20 cellular contexts compared by ENCODE assay signal in genomic region chr1:203142684-203143408, GRCh38.
DNase-seq lines count a peak whose midpoint lies in the region; ATAC-seq lines count a peak whose summit lies in the region.
"Had no signal": no experiment of that assay in that cellular context is flagged by ENCODE, and none has a peak within 500 bp of the region (broad histone marks: within the 10 kb centered on the region; RNA-seq: fewer than 3 reads in every experiment).

No MANE protein-coding gene starts in this region.

- DNase-seq in NAMALWA (ENCODE audit: low spot score) (peak; percentile 24), NCI-H187 (lab: John Stamatoyannopoulos, UW) (peak; percentile 53 to 74), NCI-H748 treated with DMSO at 0.1 percent for 48 hours (lab: John Stamatoyannopoulos, UW) (peak; percentile 42)
- no peak for DNase-seq in stimulated activated naive B cell treated with anti-CD40 and anti-IgM and Interleukin-4, amounts not matched to agents 10 μg/mL and 1 μg/mL and 100 μg/mL, for 72 hours
- no peak for DNase-seq in effector CD4-positive, alpha-beta T cell
- DNase-seq: activated CD4-positive, alpha-beta T cell treated with anti-CD3 and anti-CD28 coated beads for 4 hours; activated CD8-positive, alpha-beta memory T cell treated with anti-CD3 and anti-CD28 coated beads, Interleukin-2, amount 50 U/mL, for 4 hours; activated gamma-delta T cell; adrenal gland; central memory CD4-positive, alpha-beta T cell; DND-41; effector CD8-positive, alpha-beta T cell; Karpas-422; lower lobe of right lung; NCI-H2029 treated with DMSO at 0.1 percent for 48 hours; stomach; SW 1271 had no signal

- peak; percentile 53 to 62 for ATAC-seq in stimulated activated naive B cell treated with anti-CD40 and anti-IgM and Interleukin-4, amounts not matched to agents 10 μg/mL and 1 μg/mL and 100 μg/mL, for 72 hours (replicated peaks)
- ATAC-seq in HG02678 (IDR thresholded peaks at IDR 0.05; ENCODE audit: unreplicated experiment) (no peak), HG02610 (IDR thresholded peaks at IDR 0.05; ENCODE audit: unreplicated experiment) (no peak)
- ATAC-seq: lower lobe of right lung, sciatic nerve had no signal

- peaks cover 3 to 18% of the 10 kb centered on the region in 2 donors for H3K4me1 Mint-ChIP-seq in stimulated activated naive B cell treated with anti-CD40 and anti-IgM and Interleukin-4, amounts not matched to agents 10 μg/mL and 1 μg/mL and 100 μg/mL, for 72 hours

- H3K27ac Mint-ChIP-seq in stimulated activated naive B cell treated with anti-CD40 and anti-IgM and Interleukin-4, amounts not matched to agents 10 μg/mL and 1 μg/mL and 100 μg/mL, for 72 hours, result peak overlapping the region; percentile 53

- peaks cover 0 to 2% of the 10 kb centered on the region in 2 donors for H3K36me3 Mint-ChIP-seq in stimulated activated naive B cell treated with anti-CD40 and anti-IgM and Interleukin-4, amounts not matched to agents 10 μg/mL and 1 μg/mL and 100 μg/mL, for 72 hours

- no peak overlapping the region for H3K4me3 Mint-ChIP-seq in stimulated activated naive B cell treated with anti-CD40 and anti-IgM and Interleukin-4, amounts not matched to agents 10 μg/mL and 1 μg/mL and 100 μg/mL, for 72 hours

- peaks cover 2 to 3% of the 10 kb centered on the region in 2 donors for H3K9me3 Mint-ChIP-seq in stimulated activated naive B cell treated with anti-CD40 and anti-IgM and Interleukin-4, amounts not matched to agents 10 μg/mL and 1 μg/mL and 100 μg/mL, for 72 hours

- H3K27me3 Mint-ChIP-seq in stimulated activated naive B cell treated with anti-CD40 and anti-IgM and Interleukin-4, amounts not matched to agents 10 μg/mL and 1 μg/mL and 100 μg/mL, for 72 hours, result no peaks in the 10 kb centered on the region

Comparison
In these comparisons a context has a peak if more than half of its experiments do, and no peak if none do; other contexts are left out.
1. DNase-seq: peak in NAMALWA (single experiment), NCI-H187 (2 of 2) and NCI-H748 treated with DMSO at 0.1 percent for 48 hours (single experiment); none in stimulated activated naive B cell treated with anti-CD40 and anti-IgM and Interleukin-4, amounts not matched to agents 10 μg/mL and 1 μg/mL and 100 μg/mL, for 72 hours (single experiment) and effector CD4-positive, alpha-beta T cell (single experiment).
2. ATAC-seq: peak in stimulated activated naive B cell treated with anti-CD40 and anti-IgM and Interleukin-4, amounts not matched to agents 10 μg/mL and 1 μg/mL and 100 μg/mL, for 72 hours (2 of 2); none in HG02678 (single experiment) and HG02610 (single experiment).